32 cellular contexts compared by ENCODE assay signal in the genomic region with DNA sequence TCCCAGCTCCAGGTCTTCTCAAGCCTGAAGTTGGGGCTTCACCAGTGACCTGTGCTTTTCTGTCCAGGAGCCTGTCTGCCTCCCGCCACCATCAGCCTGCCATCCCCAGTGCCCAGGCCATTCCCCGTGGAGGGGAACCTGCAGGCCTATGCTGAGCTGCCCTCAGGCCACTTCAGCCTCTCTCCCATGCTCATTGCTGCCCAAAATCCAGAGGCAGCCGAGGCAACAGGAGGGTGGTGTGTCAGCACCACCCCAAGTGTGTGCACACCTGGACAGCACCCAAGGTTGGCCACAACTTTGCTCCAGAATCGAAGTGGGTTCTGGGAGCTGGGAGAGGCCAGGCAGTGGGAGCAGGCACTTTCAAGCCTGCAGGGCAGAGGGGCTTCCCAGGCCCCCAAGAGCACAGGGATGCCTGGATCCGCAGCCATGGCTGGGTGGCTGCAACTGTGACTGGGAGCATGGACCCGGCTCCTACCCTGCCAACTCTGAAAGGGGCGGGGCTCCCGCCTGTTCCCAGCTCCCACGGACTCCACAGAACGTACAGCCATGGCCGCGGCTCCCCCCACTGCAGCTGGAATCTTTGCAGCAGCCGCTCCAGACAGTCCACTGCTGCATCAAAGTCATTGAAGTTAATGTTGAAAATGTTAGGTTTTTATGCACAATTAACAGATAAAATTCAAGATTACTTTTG.
"Had no signal": no experiment of that assay in that cellular context is flagged by ENCODE, and none has a peak within 500 bp of the region (broad histone marks: within the 10 kb centered on the region; RNA-seq: fewer than 3 reads in every experiment).

No MANE protein-coding gene starts in this region.

- H3K9ac ChIP-seq: parathyroid adenoma had no signal

- H3K79me2 ChIP-seq: parathyroid adenoma had no signal

- H3K4me1 Mint-ChIP-seq: immature natural killer cell; mesothelial cell of epicardium; naive B cell; neural crest cell; stimulated activated naive B cell treated with anti-CD40 and anti-IgM and Interleukin-4, amounts not matched to agents 10 μg/mL and 1 μg/mL and 100 μg/mL, for 72 hours had no signal

- H3K4me1 ChIP-seq: esophagus squamous epithelium, heart right ventricle, left ventricle myocardium inferior, parathyroid adenoma, tibial nerve, upper lobe of left lung, uterus had no signal

- DNase-seq: cortex of kidney; effector memory CD8-positive, alpha-beta T cell; erythroblast; esophagus squamous epithelium; foreskin melanocyte; glutamatergic neuron; heart right ventricle; hypothalamus; immature natural killer cell; islet precursor cell; kidney glomerular epithelial cell; left colon; left ventricle myocardium inferior; mesenchymal stem cell; naive B cell; stimulated activated CD4-positive, alpha-beta T cell treated with anti-CD3 and anti-CD28 coated beads, Interleukin-2, amount 100 ng/mL, for 24 hours; stimulated activated CD4-positive, alpha-beta T cell treated with anti-CD3 and anti-CD28 coated beads, Interleukin-4, amount 100 ng/mL, for 24 hours; stimulated activated naive B cell treated with anti-CD40 and anti-IgM and Interleukin-4, amounts not matched to agents 10 μg/mL and 1 μg/mL and 100 μg/mL, for 72 hours; uterus had no signal

- ATAC-seq: effector memory CD8-positive, alpha-beta T cell; heart right ventricle; left colon; mucosa of descending colon; natural killer cell treated with Interleukin-12 subunit alpha and Interleukin-12 subunit beta and Interleukin-15 and Interleukin-18, amount 100 ng/mL, for 72 hours; sciatic nerve; stimulated activated naive B cell treated with anti-CD40 and anti-IgM and Interleukin-4, amounts not matched to agents 10 μg/mL and 1 μg/mL and 100 μg/mL, for 72 hours had no signal

- H3K9me3 ChIP-seq: esophagus squamous epithelium, thoracic aorta, upper lobe of left lung, uterus had no signal

- H3K27me3 Mint-ChIP-seq: effector memory CD8-positive, alpha-beta T cell; naive B cell; natural killer cell treated with Interleukin-12 subunit alpha and Interleukin-12 subunit beta and Interleukin-15 and Interleukin-18, amount 100 ng/mL, for 72 hours; progenitor cell of endocrine pancreas; stimulated activated naive B cell treated with anti-CD40 and anti-IgM and Interleukin-4, amounts not matched to agents 10 μg/mL and 1 μg/mL and 100 μg/mL, for 72 hours; stimulated activated naive CD8-positive, alpha-beta T cell treated with anti-CD3 and anti-CD28 coated beads, Interleukin-15, Interleukin-2, amounts not matched to agents 100 ng/mL and 50 ng/mL, for 24 hours had no signal

- H3K27ac ChIP-seq: esophagus squamous epithelium, heart right ventricle, left ventricle myocardium inferior, parathyroid adenoma, thoracic aorta, tibial nerve, upper lobe of left lung, uterus had no signal

- H3K36me3 Mint-ChIP-seq: immature natural killer cell; mesothelial cell of epicardium; naive B cell; natural killer cell treated with Interleukin-12 subunit alpha and Interleukin-12 subunit beta and Interleukin-15 and Interleukin-18, amount 100 ng/mL, for 72 hours; stimulated activated naive B cell treated with anti-CD40 and anti-IgM and Interleukin-4, amounts not matched to agents 10 μg/mL and 1 μg/mL and 100 μg/mL, for 72 hours had no signal

- H3K4me2 ChIP-seq: smooth muscle cell had no signal

- H3K4me3 Mint-ChIP-seq: effector memory CD8-positive, alpha-beta T cell; immature natural killer cell; mesothelial cell of epicardium; natural killer cell treated with Interleukin-12 subunit alpha and Interleukin-12 subunit beta and Interleukin-15 and Interleukin-18, amount 100 ng/mL, for 72 hours; neural crest cell; stimulated activated naive B cell treated with anti-CD40 and anti-IgM and Interleukin-4, amounts not matched to agents 10 μg/mL and 1 μg/mL and 100 μg/mL, for 72 hours; stimulated activated naive CD8-positive, alpha-beta T cell treated with anti-CD3 and anti-CD28 coated beads, Interleukin-15, Interleukin-2, amounts not matched to agents 100 ng/mL and 50 ng/mL, for 24 hours had no signal

- H3K4me3 ChIP-seq: esophagus squamous epithelium, heart right ventricle, left ventricle myocardium inferior, mucosa of descending colon, smooth muscle cell, thoracic aorta, tibial nerve, upper lobe of left lung, uterus had no signal

- FAIRE-seq: endometrium had no signal

- H2AFZ ChIP-seq: parathyroid adenoma had no signal

- H3K27me3 ChIP-seq: esophagus squamous epithelium, heart right ventricle, tibial nerve, upper lobe of left lung, uterus had no signal

- H3K27ac Mint-ChIP-seq: effector memory CD8-positive, alpha-beta T cell; immature natural killer cell; mesothelial cell of epicardium; naive B cell; natural killer cell treated with Interleukin-12 subunit alpha and Interleukin-12 subunit beta and Interleukin-15 and Interleukin-18, amount 100 ng/mL, for 72 hours; progenitor cell of endocrine pancreas; stimulated activated naive B cell treated with anti-CD40 and anti-IgM and Interleukin-4, amounts not matched to agents 10 μg/mL and 1 μg/mL and 100 μg/mL, for 72 hours; stimulated activated naive CD8-positive, alpha-beta T cell treated with anti-CD3 and anti-CD28 coated beads, Interleukin-15, Interleukin-2, amounts not matched to agents 100 ng/mL and 50 ng/mL, for 24 hours had no signal

- H3K36me3 ChIP-seq: esophagus squamous epithelium, heart right ventricle, left ventricle myocardium inferior, thoracic aorta, tibial nerve, upper lobe of left lung, uterus had no signal
